ENCODE assay signal across 1 cellular context in the genomic region with DNA sequence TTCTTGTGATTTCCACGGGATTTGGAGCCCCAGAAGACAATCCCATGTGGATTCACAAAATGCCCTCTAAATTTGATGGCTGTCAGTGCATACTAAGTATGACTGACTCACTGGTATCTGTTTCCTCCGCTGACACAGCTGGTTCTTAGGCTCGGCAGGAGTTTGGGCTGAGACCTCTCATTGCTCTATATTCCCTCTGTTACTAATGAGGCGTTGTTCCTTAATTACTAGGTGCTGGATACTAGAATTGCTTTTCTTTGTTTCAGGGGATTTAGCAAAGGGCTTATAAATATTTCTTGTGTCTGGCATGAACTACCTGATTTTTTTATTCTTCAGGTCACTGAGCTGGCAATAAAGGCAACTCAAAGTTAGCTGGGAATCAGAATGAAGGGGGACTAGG.
TF ChIP-seq lines count a peak whose summit lies in the region.

No MANE protein-coding gene starts in this region.

TF ChIP-seq in K562, 482 proteins besides CTCF, POLR2A, EP300 and RAD21:
- peak; percentile 37; the same call in 1 of the 2 replicates for TF ChIP-seq PKNOX1 (IDR thresholded peaks at IDR 0.05)
- no peak for TF ChIP-seq ATF7 (IDR thresholded peaks at IDR 0.05)
